In the genomic region with DNA sequence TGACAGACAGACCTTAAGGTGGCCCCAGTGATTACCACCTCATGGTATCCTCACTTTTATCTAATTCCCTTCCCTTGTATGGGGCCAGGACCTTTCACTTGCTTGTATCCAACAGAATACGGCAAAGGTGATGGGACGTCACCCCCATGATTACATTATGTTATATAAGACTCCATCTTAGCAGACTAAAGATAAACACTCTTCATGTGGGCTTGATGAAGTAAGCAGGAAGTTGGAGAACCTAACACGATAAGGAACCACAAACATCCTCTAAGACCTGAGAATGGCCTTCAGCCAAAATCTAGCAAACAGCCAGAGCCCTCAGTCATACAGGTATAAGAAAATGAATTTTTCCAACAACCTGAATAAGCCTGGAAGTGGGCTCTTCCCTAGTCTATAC, we compare ENCODE assay signal across 18 cellular contexts. TPM values are rescaled to one million over a fixed set of nuclear protein-coding genes. Genes with fewer than 3 reads are reported as not detected.
DNase-seq lines count a peak whose midpoint lies in the region; ATAC-seq and TF ChIP-seq lines count a peak whose summit lies in the region.
"Had no signal": no experiment of that assay in that cellular context is flagged by ENCODE, and none has a peak within 500 bp of the region (broad histone marks: within the 10 kb centered on the region; RNA-seq: fewer than 3 reads in every experiment).

No MANE protein-coding gene starts in this region.

- peak overlapping the region; percentile 5 for H3K4me3 ChIP-seq in CD4-positive, CD25-positive, alpha-beta regulatory T cell (ENCODE audit: low read depth, low read length)

- no TSS peak for BruUV-seq in Calu3 (replicated peaks; lab: Mats Ljungman, UMichigan)

- H3K9me3 ChIP-seq in CD4-positive, CD25-positive, alpha-beta regulatory T cell (ENCODE audit: control insufficient read depth in 2 of 2, low read length in 2 of 2): no peaks in the 10 kb centered on the region

- H3K36me3 ChIP-seq in CD4-positive, CD25-positive, alpha-beta regulatory T cell (ENCODE audit: control insufficient read depth, insufficient read depth, low read length): no peaks in the 10 kb centered on the region
- H3K36me3 ChIP-seq: WERI-Rb-1 had no signal

- no peak overlapping the region for H3K4me3 Mint-ChIP-seq in CD4-positive, CD25-positive, alpha-beta regulatory T cell
- no peak overlapping the region for H3K4me3 Mint-ChIP-seq in Calu3 (ENCODE audit: low read depth, unreplicated experiment)
- peak overlapping the region; percentile 26 to 51 for H3K4me3 Mint-ChIP-seq in effector memory CD8-positive, alpha-beta T cell
- H3K4me3 Mint-ChIP-seq: brain; stimulated activated naive B cell treated with anti-CD40 and anti-IgM and Interleukin-4, amounts not matched to agents 10 μg/mL and 1 μg/mL and 100 μg/mL, for 72 hours had no signal

- peaks cover 0 to 11% (median 7%) of the 10 kb centered on the region in 4 donors for H3K4me1 Mint-ChIP-seq in CD4-positive, CD25-positive, alpha-beta regulatory T cell
- H3K4me1 Mint-ChIP-seq in Calu3 (ENCODE audit: low read depth, unreplicated experiment): peaks cover 25% of the 10 kb centered on the region
- H3K4me1 Mint-ChIP-seq in effector memory CD8-positive, alpha-beta T cell (ENCODE audit: low read depth in 2 of 2): peaks cover 15 to 23% of the 10 kb centered on the region in 2 donors
- H3K4me1 Mint-ChIP-seq: brain; stimulated activated naive B cell treated with anti-CD40 and anti-IgM and Interleukin-4, amounts not matched to agents 10 μg/mL and 1 μg/mL and 100 μg/mL, for 72 hours had no signal

- CTCF ChIA-PET in Calu3 (lab: Charles Lee): no interaction called here

- H3K36me3 Mint-ChIP-seq in CD4-positive, CD25-positive, alpha-beta regulatory T cell: peaks cover 4% of the 10 kb centered on the region
- H3K36me3 Mint-ChIP-seq in Calu3 (ENCODE audit: insufficient read depth, unreplicated experiment): no peaks in the 10 kb centered on the region
- H3K36me3 Mint-ChIP-seq in effector memory CD8-positive, alpha-beta T cell (ENCODE audit: insufficient read depth): peaks cover 4% of the 10 kb centered on the region
- H3K36me3 Mint-ChIP-seq: brain; stimulated activated naive B cell treated with anti-CD40 and anti-IgM and Interleukin-4, amounts not matched to agents 10 μg/mL and 1 μg/mL and 100 μg/mL, for 72 hours had no signal

- peaks cover 0 to 5% (median 0%) of the 10 kb centered on the region in 7 donors for H3K9me3 Mint-ChIP-seq in CD4-positive, CD25-positive, alpha-beta regulatory T cell
- H3K9me3 Mint-ChIP-seq in Calu3 (ENCODE audit: low read depth, unreplicated experiment): peaks cover 10% of the 10 kb centered on the region
- H3K9me3 Mint-ChIP-seq in effector memory CD8-positive, alpha-beta T cell: peaks cover 6 to 17% of the 10 kb centered on the region in 2 donors
- H3K9me3 Mint-ChIP-seq: brain; stimulated activated naive B cell treated with anti-CD40 and anti-IgM and Interleukin-4, amounts not matched to agents 10 μg/mL and 1 μg/mL and 100 μg/mL, for 72 hours had no signal

- H3K27ac Mint-ChIP-seq in CD4-positive, CD25-positive, alpha-beta regulatory T cell: peak overlapping the region in 1 of 3 donors; percentile 16
- no peak overlapping the region for H3K27ac Mint-ChIP-seq in Calu3 (ENCODE audit: unreplicated experiment)
- peak overlapping the region; percentile 84 to 94 for H3K27ac Mint-ChIP-seq in effector memory CD8-positive, alpha-beta T cell
- H3K27ac Mint-ChIP-seq: brain; stimulated activated naive B cell treated with anti-CD40 and anti-IgM and Interleukin-4, amounts not matched to agents 10 μg/mL and 1 μg/mL and 100 μg/mL, for 72 hours had no signal

- peaks cover 18% of the 10 kb centered on the region for H3K27me3 Mint-ChIP-seq in CD4-positive, CD25-positive, alpha-beta regulatory T cell
- H3K27me3 Mint-ChIP-seq in Calu3 (ENCODE audit: unreplicated experiment): no peaks in the 10 kb centered on the region
- peaks cover 6 to 13% of the 10 kb centered on the region in 2 donors for H3K27me3 Mint-ChIP-seq in effector memory CD8-positive, alpha-beta T cell

- H3K27ac ChIP-seq in CD4-positive, CD25-positive, alpha-beta regulatory T cell (ENCODE audit: insufficient read depth, low read length, poor library complexity, severe bottlenecking): no peak overlapping the region
- H3K27ac ChIP-seq: WERI-Rb-1 had no signal

- H3K4me1 ChIP-seq in CD4-positive, CD25-positive, alpha-beta regulatory T cell (ENCODE audit: control insufficient read depth, insufficient read depth, low read length, poor library complexity, severe bottlenecking): no peaks in the 10 kb centered on the region

- peaks cover 29% of the 10 kb centered on the region for H3K27me3 ChIP-seq in CD4-positive, CD25-positive, alpha-beta regulatory T cell (ENCODE audit: control insufficient read depth, insufficient read depth, low read length)

- no peak for TF ChIP-seq CTCF in Calu3 (IDR thresholded peaks at IDR 0.05; ENCODE audit: unreplicated experiment)

- DNase-seq in CD4-positive, CD25-positive, alpha-beta regulatory T cell: peak in 2 of 3 donors; percentile 24 to 26
- peak; percentile 39 for DNase-seq in Calu3
- peak in 3 of 5 experiments; percentile 11 to 90 (median 72) for DNase-seq in T-helper 2 cell
- peak; percentile 35 to 48 (median 38) for DNase-seq in effector memory CD8-positive, alpha-beta T cell
- DNase-seq in 8988T: no peak
- DNase-seq in medulla oblongata (ENCODE audit: extremely low spot score): no peak
- no peak for DNase-seq in AG20443 (ENCODE audit: low spot score)
- DNase-seq: C1 segment of cervical spinal cord; hypothalamus; KG1; NCI-H1436; NCI-H446; stimulated activated naive B cell treated with anti-CD40 and anti-IgM and Interleukin-4, amounts not matched to agents 10 μg/mL and 1 μg/mL and 100 μg/mL, for 72 hours; WERI-Rb-1 had no signal

- intact Hi-C loops in Calu3 (cut with micrococcal nuclease; ENCODE audit: unreplicated experiment): no loop called here

- peak; percentile 50 for ATAC-seq in CD4-positive, CD25-positive, alpha-beta regulatory T cell (ENCODE audit: low read depth in 2 of 2)
- ATAC-seq in effector memory CD8-positive, alpha-beta T cell (replicated peaks): peak; percentile 98
- ATAC-seq: HCT116; stimulated activated naive B cell treated with anti-CD40 and anti-IgM and Interleukin-4, amounts not matched to agents 10 μg/mL and 1 μg/mL and 100 μg/mL, for 72 hours had no signal

RNA-seq across cellular contexts. Expression of gene SLC17A3, which starts 8.0 kb away (rescaled TPM):
- total RNA-seq in CD4-positive, CD25-positive, alpha-beta regulatory T cell: not detected
- under 1 TPM in 1 of 4 donors, not detected in 3; 0.31 TPM for polyA plus RNA-seq in CD4-positive, CD25-positive, alpha-beta regulatory T cell
- total RNA-seq in Calu3 (2022): not detected in 2 replicates
- total RNA-seq: osteoblast had no signal

RNA-seq across cellular contexts. Expression of gene SLC17A1, which starts 34.2 kb away (rescaled TPM):
- not detected for total RNA-seq in CD4-positive, CD25-positive, alpha-beta regulatory T cell
- not detected for polyA plus RNA-seq in CD4-positive, CD25-positive, alpha-beta regulatory T cell
- not detected in 2 replicates for total RNA-seq in Calu3 (2022)
- total RNA-seq: mononuclear cell, osteoblast had no signal

Comparison
In these comparisons a context has a peak if more than half of its experiments do, and no peak if none do; other contexts are left out.
1. DNase-seq: peak in CD4-positive, CD25-positive, alpha-beta regulatory T cell (2 of 3), Calu3 (single experiment), T-helper 2 cell (3 of 5) and effector memory CD8-positive, alpha-beta T cell (3 of 3); none in 8988T (single experiment), medulla oblongata (single experiment) and AG20443 (single experiment).
2. H3K4me3 Mint-ChIP-seq: peak in effector memory CD8-positive, alpha-beta T cell (2 of 2); none in CD4-positive, CD25-positive, alpha-beta regulatory T cell (0 of 4) and Calu3 (single experiment).